In the genomic region with DNA sequence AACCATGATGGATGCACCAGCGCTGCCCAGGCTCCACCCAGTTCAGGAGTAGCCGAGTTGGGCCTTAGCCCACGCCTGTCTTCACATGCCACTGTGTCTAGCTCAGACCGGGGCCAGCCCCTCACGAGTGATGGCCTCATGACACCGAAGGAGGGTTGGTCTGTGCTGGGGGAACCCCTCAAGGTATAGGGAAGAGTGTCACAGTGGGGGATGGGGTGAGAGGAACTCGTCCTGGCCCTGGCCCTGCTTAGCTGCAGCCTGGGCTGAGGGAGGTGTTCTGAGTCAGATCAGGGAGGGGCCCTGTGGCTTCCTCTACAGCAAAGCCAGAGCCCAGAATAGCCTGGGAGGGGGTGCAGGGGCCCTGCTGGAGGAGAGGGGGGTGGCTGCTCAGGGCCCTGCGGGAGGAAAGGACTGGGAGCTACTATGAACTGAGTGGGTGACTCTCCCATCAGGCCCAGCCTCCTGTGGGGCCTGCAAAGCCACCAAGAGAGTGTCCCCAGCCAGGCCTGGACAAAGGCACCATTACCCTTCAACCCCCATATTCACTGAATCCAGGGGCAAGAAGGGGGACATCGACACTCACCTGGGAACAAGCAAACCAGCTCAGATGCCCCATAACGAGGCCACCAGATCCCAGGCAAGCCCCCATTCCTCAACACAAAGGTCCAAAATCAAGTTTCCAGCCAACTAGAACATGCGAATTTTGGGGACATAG, we compare ENCODE assay signal across 8 cellular contexts. TPM values are rescaled to one million over a fixed set of nuclear protein-coding genes. Genes with fewer than 3 reads are reported as not detected.
DNase-seq lines count a peak whose midpoint lies in the region; ATAC-seq, FAIRE-seq and TF ChIP-seq lines count a peak whose summit lies in the region.

No MANE protein-coding gene starts in this region.

- FAIRE-seq in RCC 7860 (lab: Jason Lieb, UNC) = no peak

- TF ChIP-seq CTCF in GM12865 (IDR thresholded peaks at IDR 0.05; ENCODE audit: insufficient read depth, low read depth, low read length, missing control alignments) = no peak

- peak; percentile 99 for DNase-seq in GM12865 (ENCODE audit: low read depth)
- DNase-seq in activated CD4-positive, CD25-positive, alpha-beta regulatory T cell treated with anti-CD3 and anti-CD28 coated beads, Interleukin-2, amount 50 U/mL, for 72 hours = peak; percentile 38
- DNase-seq in inferior parietal cortex (ENCODE audit: extremely low spot score) = peak; percentile 15
- no peak for DNase-seq in cerebellum (ENCODE audit: low spot score)
- DNase-seq in NCI-H345 (lab: John Stamatoyannopoulos, UW) = no peak
- no peak for DNase-seq in RCC 7860 (ENCODE audit: low spot score)

- ATAC-seq in GM21381 (IDR thresholded peaks at IDR 0.05; ENCODE audit: unreplicated experiment) (peak; percentile 81), HG03558 (IDR thresholded peaks at IDR 0.05; ENCODE audit: extremely low read depth, unreplicated experiment) (peak; percentile 66)

- peak overlapping the region; percentile 65 for H3K4me3 ChIP-seq in GM12865 (ENCODE audit: low read depth, low read length)

RNA-seq across cellular contexts. Expression of gene IGLL5, which starts 41.2 kb away (rescaled TPM):
- not detected for total RNA-seq in cerebellum

Comparison
In these comparisons a context has a peak if more than half of its experiments do, and no peak if none do; other contexts are left out.
1. DNase-seq: peak in GM12865 (single experiment), activated CD4-positive, CD25-positive, alpha-beta regulatory T cell treated with anti-CD3 and anti-CD28 coated beads, Interleukin-2, amount 50 U/mL, for 72 hours (single experiment) and inferior parietal cortex (single experiment); none in cerebellum (single experiment), NCI-H345 (single experiment) and RCC 7860 (single experiment).